In the genomic region with DNA sequence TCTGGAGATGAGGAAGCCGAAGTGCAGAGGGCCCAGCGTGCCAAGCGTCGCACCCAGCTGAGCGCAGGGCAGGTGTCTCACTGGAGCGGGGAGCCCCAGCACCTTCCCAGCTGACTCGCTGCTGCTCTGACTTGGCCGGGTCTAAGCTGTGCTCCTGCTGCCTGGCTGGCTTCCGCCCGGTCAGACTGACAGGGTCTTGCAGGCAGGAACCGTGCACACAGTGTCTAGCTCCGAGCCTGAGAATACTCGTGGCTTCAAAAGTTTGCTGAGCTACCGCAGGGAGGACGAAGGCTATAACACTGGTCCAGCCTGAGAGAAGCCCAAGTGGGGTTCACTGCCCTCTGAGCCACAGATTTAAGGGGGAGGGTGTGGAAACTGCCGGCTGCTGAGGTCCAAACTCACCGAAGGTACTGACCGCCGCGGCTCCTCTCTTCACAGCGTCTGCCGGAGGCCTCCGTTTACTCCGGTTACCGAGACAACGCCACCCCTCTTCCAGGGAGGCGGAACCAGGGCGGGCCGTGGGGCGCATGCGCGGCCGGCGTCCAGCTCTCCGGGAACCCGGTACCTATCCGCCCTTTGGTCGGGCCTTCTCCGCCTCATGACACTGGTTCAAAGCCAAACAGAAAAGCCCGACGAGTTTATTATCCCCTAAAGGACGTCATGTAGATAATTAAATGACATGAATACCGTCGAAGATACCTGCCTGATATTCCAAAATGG, we compare ENCODE assay signal across 9 cellular contexts.
DNase-seq lines count a peak whose midpoint lies in the region; ATAC-seq lines count a peak whose summit lies in the region.
"Had no signal": no experiment of that assay in that cellular context is flagged by ENCODE, and none has a peak within 500 bp of the region (broad histone marks: within the 10 kb centered on the region; RNA-seq: fewer than 3 reads in every experiment).

A gene with protein sequence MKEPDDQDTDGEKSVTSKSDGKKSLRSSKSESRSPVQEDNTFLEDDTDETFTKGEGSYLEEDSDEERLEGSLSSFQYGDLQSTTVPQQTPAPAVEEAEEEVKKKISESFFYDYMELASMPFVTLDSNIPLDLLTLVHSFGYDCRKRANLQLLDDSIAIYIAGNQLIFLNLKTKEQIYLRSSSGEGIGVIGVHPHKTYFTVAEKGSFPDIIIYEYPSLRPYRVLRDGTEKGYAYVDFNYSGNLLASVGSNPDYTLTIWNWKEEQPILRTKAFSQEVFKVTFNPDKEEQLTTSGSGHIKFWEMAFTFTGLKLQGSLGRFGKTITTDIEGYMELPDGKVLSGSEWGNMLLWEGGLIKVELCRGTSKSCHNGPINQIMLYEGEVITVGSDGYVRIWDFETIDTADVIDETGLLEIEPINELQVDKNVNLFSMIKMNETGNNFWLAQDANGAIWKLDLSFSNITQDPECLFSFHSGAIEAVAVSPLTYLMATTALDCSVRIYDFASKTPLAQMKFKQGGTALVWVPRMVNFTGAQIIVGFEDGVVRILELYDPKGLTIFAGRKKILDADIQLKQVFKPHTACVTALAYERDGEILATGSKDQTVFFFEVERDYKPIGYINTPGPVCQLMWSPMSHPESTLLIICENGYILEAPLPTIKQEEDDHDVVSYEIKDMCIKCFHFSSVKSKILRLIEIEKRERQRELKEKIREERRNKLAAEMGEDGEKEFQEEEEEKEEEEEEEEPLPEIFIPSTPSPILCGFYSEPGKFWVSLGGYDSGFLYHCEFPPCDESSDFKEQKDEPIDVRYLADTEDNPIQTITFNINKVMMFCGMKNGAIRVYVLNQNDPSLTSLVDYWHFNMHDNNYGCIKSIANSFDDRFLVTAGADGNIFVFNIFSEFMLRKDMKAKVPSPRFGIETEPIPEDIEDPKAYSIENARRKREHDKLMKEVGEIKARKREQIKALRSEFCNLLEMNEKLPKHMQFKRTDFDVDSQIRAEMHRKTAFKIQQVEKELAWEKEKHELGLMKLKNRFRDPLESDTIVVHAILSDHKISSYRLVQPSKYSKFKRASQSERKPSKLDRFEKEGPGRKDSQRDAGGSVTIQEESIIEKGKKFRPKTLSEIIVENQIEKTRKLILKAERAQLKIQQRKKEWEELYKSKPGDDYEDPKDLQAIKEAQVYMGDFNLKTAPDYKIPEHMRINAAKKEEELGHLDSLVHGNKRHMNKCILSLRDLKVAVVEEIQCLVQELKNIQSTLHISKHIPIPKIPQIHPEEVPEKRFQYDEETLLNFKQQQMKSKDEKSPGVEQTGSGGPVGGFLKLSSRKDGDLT (N-terminal part only) (minus strand): TSS at position 443 of the 720 bp plus-strand sequence. CDS start 7,829 bp downstream, outside the sequence.

- H3K9ac ChIP-seq in mucosa of stomach (ENCODE audit: low read length): peak within 1 kb of the TSS; percentile 26
- H3K9ac ChIP-seq: KMS-11 had no signal

- no peaks in the 10 kb centered on the region for H3K36me3 ChIP-seq in mucosa of stomach (ENCODE audit: control insufficient read depth, insufficient read depth, low read length)

- H3K4me3 ChIP-seq in mucosa of stomach (ENCODE audit: low read length): no peak within 1 kb of the TSS

- no peaks in the 10 kb centered on the region for H3K27me3 ChIP-seq in mucosa of stomach (ENCODE audit: control insufficient read depth, insufficient read depth, low read length)

- ATAC-seq in HG02678 (IDR thresholded peaks at IDR 0.05; ENCODE audit: unreplicated experiment) (peak; percentile 77), HG03457 (IDR thresholded peaks at IDR 0.05; ENCODE audit: unreplicated experiment) (no peak), HG03135 (IDR thresholded peaks at IDR 0.05; ENCODE audit: unreplicated experiment) (no peak)

- peak; percentile 59 to 74 for DNase-seq in activated T-cell treated with anti-CD3 and anti-CD28 coated beads, Interleukin-2, amount 50 U/mL, for 48 hours
- DNase-seq in fibroblast of gingiva (ENCODE audit: low read depth) (peak; percentile 62), 8988T (no peak)
- peak; percentile 38 to 48 for DNase-seq in stimulated activated CD8-positive, alpha-beta memory T cell treated with anti-CD3 and anti-CD28 coated beads, Interleukin-2, amount 100 ng/mL, for 48 hours (ENCODE audit: low read depth in 2 of 2)

- no peaks in the 10 kb centered on the region for H3K4me1 ChIP-seq in mucosa of stomach (ENCODE audit: control insufficient read depth, insufficient read depth, low read length)

- H3K9me3 ChIP-seq in mucosa of stomach (ENCODE audit: control insufficient read depth, low read length): no peaks in the 10 kb centered on the region
